Comparison of ENCODE assay signal across 1 cellular context in the genomic region with DNA sequence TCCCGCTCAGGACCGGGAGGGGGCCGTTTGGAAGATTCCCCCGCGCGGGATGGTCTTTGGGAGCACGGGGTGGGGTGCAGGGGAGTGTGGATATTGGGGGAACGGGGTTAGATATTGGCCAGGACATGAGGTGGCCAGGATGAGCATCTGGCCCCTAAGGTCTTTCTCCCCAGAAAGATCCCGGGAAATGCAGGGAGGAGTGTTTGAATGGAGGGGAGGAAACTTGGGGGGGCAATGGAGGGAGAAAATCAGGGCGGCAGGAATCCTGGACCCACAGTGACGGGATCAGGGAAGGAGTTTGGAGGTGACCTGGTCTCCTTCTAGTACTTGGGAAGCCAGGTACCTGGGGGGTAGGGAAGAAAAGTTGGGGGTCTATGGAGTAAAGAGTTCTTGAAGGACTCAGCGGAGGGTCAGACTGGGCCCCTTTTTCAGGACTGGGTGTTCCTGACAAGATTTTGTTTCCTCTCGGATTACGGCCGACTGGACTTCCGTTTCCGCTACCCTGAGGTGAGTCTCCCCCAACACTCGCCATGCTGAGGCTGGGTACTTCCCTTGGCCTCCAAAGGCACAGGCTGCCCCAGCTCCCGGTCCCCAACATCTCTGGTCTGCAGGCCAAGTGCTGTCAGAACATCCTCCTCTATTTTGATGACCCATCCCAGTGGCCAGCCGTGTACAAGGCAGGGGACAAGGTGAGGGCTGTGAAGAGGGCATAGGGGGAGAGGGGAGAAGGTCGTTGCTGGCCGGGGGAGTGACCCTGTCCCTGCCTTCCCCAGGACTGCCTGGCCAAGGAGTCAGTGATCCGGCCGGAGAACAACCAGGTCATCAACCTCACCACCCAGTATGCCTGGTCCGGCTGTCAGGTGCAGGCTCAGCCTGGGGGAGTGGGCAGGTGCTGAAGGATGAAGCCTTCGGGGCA.
TF ChIP-seq lines count a peak whose summit lies in the region.

No MANE protein-coding gene starts in this region.

TF ChIP-seq in A549, 52 proteins besides CTCF, POLR2A, EP300 and RAD21:
- TF ChIP-seq EHMT2 (IDR thresholded peaks at IDR 0.05; ENCODE audit: low read depth), result peak; percentile 2; the same call in 1 of the 2 replicates
- TF ChIP-seq, protein P1, sequence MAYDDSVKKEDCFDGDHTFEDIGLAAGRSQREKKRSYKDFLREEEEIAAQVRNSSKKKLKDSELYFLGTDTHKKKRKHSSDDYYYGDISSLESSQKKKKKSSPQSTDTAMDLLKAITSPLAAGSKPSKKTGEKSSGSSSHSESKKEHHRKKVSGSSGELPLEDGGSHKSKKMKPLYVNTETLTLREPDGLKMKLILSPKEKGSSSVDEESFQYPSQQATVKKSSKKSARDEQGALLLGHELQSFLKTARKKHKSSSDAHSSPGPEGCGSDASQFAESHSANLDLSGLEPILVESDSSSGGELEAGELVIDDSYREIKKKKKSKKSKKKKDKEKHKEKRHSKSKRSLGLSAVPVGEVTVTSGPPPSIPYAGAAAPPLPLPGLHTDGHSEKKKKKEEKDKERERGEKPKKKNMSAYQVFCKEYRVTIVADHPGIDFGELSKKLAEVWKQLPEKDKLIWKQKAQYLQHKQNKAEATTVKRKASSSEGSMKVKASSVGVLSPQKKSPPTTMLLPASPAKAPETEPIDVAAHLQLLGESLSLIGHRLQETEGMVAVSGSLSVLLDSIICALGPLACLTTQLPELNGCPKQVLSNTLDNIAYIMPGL (CRISPR knock-in tag; IDR thresholded peaks at IDR 0.05; ENCODE audit: borderline replicate concordance), result no peak
- TF ChIP-seq, protein P2, sequence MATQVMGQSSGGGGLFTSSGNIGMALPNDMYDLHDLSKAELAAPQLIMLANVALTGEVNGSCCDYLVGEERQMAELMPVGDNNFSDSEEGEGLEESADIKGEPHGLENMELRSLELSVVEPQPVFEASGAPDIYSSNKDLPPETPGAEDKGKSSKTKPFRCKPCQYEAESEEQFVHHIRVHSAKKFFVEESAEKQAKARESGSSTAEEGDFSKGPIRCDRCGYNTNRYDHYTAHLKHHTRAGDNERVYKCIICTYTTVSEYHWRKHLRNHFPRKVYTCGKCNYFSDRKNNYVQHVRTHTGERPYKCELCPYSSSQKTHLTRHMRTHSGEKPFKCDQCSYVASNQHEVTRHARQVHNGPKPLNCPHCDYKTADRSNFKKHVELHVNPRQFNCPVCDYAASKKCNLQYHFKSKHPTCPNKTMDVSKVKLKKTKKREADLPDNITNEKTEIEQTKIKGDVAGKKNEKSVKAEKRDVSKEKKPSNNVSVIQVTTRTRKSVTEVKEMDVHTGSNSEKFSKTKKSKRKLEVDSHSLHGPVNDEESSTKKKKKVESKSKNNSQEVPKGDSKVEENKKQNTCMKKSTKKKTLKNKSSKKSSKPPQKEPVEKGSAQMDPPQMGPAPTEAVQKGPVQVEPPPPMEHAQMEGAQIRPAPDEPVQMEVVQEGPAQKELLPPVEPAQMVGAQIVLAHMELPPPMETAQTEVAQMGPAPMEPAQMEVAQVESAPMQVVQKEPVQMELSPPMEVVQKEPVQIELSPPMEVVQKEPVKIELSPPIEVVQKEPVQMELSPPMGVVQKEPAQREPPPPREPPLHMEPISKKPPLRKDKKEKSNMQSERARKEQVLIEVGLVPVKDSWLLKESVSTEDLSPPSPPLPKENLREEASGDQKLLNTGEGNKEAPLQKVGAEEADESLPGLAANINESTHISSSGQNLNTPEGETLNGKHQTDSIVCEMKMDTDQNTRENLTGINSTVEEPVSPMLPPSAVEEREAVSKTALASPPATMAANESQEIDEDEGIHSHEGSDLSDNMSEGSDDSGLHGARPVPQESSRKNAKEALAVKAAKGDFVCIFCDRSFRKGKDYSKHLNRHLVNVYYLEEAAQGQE (IDR thresholded peaks at IDR 0.05), result peak; percentile 66; the same call in 1 of the 2 replicates
